Comparison of ENCODE assay signal across 17 cellular contexts in genomic region chr20:42957014-42957694, GRCh38.
"Had no signal": no experiment of that assay in that cellular context is flagged by ENCODE, and none has a peak within 500 bp of the region (broad histone marks: within the 10 kb centered on the region; RNA-seq: fewer than 3 reads in every experiment).

No MANE protein-coding gene starts in this region.

- H3K4me3 Mint-ChIP-seq: dendritic cell treated with granulocyte-macrophage colony-stimulating factor and Interleukin-4, amounts not matched to agents 40 ng/mL and 50 ng/mL, for 4 days; immature natural killer cell; naive thymus-derived CD8-positive, alpha-beta T cell had no signal

- H3K27ac ChIP-seq: esophagus squamous epithelium, neutrophil, right atrium auricular region, suprapubic skin, thyroid gland, upper lobe of right lung, vagina had no signal

- H3K27me3 ChIP-seq: esophagus squamous epithelium, neutrophil, right atrium auricular region, thyroid gland, upper lobe of right lung, vagina had no signal

- H3K36me3 ChIP-seq: esophagus squamous epithelium, neutrophil, right atrium auricular region, suprapubic skin, thyroid gland, upper lobe of right lung, vagina had no signal

- H3K4me1 Mint-ChIP-seq: immature natural killer cell; naive thymus-derived CD8-positive, alpha-beta T cell had no signal

- H3K36me3 Mint-ChIP-seq: immature natural killer cell; naive thymus-derived CD8-positive, alpha-beta T cell had no signal

- H3K27me3 Mint-ChIP-seq: dendritic cell treated with granulocyte-macrophage colony-stimulating factor and Interleukin-4, amounts not matched to agents 40 ng/mL and 50 ng/mL, for 4 days had no signal

- H3K9me3 Mint-ChIP-seq: dendritic cell treated with granulocyte-macrophage colony-stimulating factor and Interleukin-4, amounts not matched to agents 40 ng/mL and 50 ng/mL, for 4 days had no signal

- H3K4me1 ChIP-seq: esophagus squamous epithelium, right atrium auricular region, suprapubic skin, thyroid gland, upper lobe of right lung, vagina had no signal

- H3K9me3 ChIP-seq: esophagus squamous epithelium, neutrophil, right atrium auricular region, suprapubic skin, thyroid gland, upper lobe of right lung, vagina had no signal

- DNase-seq: esophagus squamous epithelium; foreskin fibroblast; immature natural killer cell; left ventricle myocardium superior; mesendoderm; naive thymus-derived CD8-positive, alpha-beta T cell; posterior cingulate gyrus; stimulated activated CD4-positive, alpha-beta T cell treated with anti-CD3 and anti-CD28 coated beads, Interleukin-2, amount 100 ng/mL, for 48 hours; stimulated activated naive CD4-positive, alpha-beta T cell treated with Interleukin-2 at 50 U/mL for 16 hours; thyroid gland; upper lobe of right lung had no signal

- H3K4me3 ChIP-seq: esophagus squamous epithelium, right atrium auricular region, smooth muscle cell, suprapubic skin, thyroid gland, upper lobe of right lung, vagina had no signal

- H3K27ac Mint-ChIP-seq: dendritic cell treated with granulocyte-macrophage colony-stimulating factor and Interleukin-4, amounts not matched to agents 40 ng/mL and 50 ng/mL, for 4 days; immature natural killer cell; naive thymus-derived CD8-positive, alpha-beta T cell had no signal
